In genomic region chr14:69876848-69877306, GRCh38 we compare ENCODE assay signal across 21 cellular contexts. TPM values are rescaled to one million over a fixed set of nuclear protein-coding genes. Genes with fewer than 3 reads are reported as not detected.
A peak's percentile ranks its signal among the peaks of the same experiment; 100 is the strongest.
DNase-seq lines count a peak whose midpoint lies in the region; ATAC-seq and TF ChIP-seq lines count a peak whose summit lies in the region.
"Had no signal": no experiment of that assay in that cellular context is flagged by ENCODE, and none has a peak within 500 bp of the region (broad histone marks: within the 10 kb centered on the region; RNA-seq: fewer than 3 reads in every experiment).

No MANE protein-coding gene starts in this region.

- H4K8ac ChIP-seq in neuronal stem cell (ENCODE audit: low read depth, low read length), result no peak overlapping the region

- no peak overlapping the region for H3K9ac ChIP-seq in neuronal stem cell (ENCODE audit: low read depth, low read length, poor library complexity)
- H3K9ac ChIP-seq: BLaER1 had no signal

- no peaks in the 10 kb centered on the region for H3K36me3 Mint-ChIP-seq in activated naive CD8-positive, alpha-beta T cell treated with anti-CD3 and anti-CD28 coated beads for 36 hours
- H3K36me3 Mint-ChIP-seq: stimulated activated effector memory CD8-positive, alpha-beta T cell treated with anti-CD3 and anti-CD28 coated beads, Interleukin-12 subunit alpha, Interleukin-12 subunit beta, amount 100 ng/mL, for 72 hours had no signal

- H3K4me1 Mint-ChIP-seq in activated naive CD8-positive, alpha-beta T cell treated with anti-CD3 and anti-CD28 coated beads for 36 hours, result peaks cover 4% of the 10 kb centered on the region

- H3K79me1 ChIP-seq in neuronal stem cell (ENCODE audit: low read depth, low read length), result peaks cover 7% of the 10 kb centered on the region

- no peak overlapping the region for H3K4me3 ChIP-seq in coronary artery
- H3K4me3 ChIP-seq in neuronal stem cell (ENCODE audit: low read length in 2 of 2), result no peak overlapping the region
- H3K4me3 ChIP-seq in HAP-1, result no peak overlapping the region
- H3K4me3 ChIP-seq: BLaER1, colonic mucosa, esophagus squamous epithelium had no signal

- in situ Hi-C loops in HAP-1 (cut with MboI; ENCODE audit: low sequenced_read_pairs), result no loop called here

- peak overlapping the region; percentile 8 for H2BK120ac ChIP-seq in neuronal stem cell (ENCODE audit: low read depth, low read length)

- peaks cover 3% of the 10 kb centered on the region for H3K9me3 Mint-ChIP-seq in activated naive CD8-positive, alpha-beta T cell treated with anti-CD3 and anti-CD28 coated beads for 36 hours
- H3K9me3 Mint-ChIP-seq: H9; stimulated activated effector memory CD8-positive, alpha-beta T cell treated with anti-CD3 and anti-CD28 coated beads, Interleukin-12 subunit alpha, Interleukin-12 subunit beta, amount 100 ng/mL, for 72 hours had no signal

- H3K4me3 Mint-ChIP-seq in activated naive CD8-positive, alpha-beta T cell treated with anti-CD3 and anti-CD28 coated beads for 36 hours, result no peak overlapping the region
- H3K4me3 Mint-ChIP-seq: H9; stimulated activated effector memory CD8-positive, alpha-beta T cell treated with anti-CD3 and anti-CD28 coated beads, Interleukin-12 subunit alpha, Interleukin-12 subunit beta, amount 100 ng/mL, for 72 hours had no signal

- H3K9me3 ChIP-seq in neuronal stem cell (replicated peaks in 1 of 2; ENCODE audit: control insufficient read depth in 2 of 2, insufficient read depth in 1 of 2, low read depth in 1 of 2, low read length in 2 of 2) (peaks cover 0 to 8% of the 10 kb centered on the region in 2 donors), HAP-1 (no peaks in the 10 kb centered on the region)
- H3K9me3 ChIP-seq: BLaER1, colonic mucosa, esophagus squamous epithelium, neutrophil had no signal

- H3K4me2 ChIP-seq in neuronal stem cell (ENCODE audit: insufficient read depth, low read length, poor library complexity, severe bottlenecking), result no peak overlapping the region
- H3K4me2 ChIP-seq: BLaER1 had no signal

- WGBS in neuronal stem cell (ENCODE audit: extremely low coverage in 2 of 2, insufficient read length in 2 of 2, insufficient replicate concordance in 1 of 2), 2 donors, result no CpG with 5 or more reads among the region's 3 CpGs

- DNase-seq in left ventricle myocardium superior, result no peak
- DNase-seq in Right ventricle myocardium inferior (ENCODE audit: missing footprints), result no peak
- DNase-seq in coronary artery (ENCODE audit: low spot score), result peak; percentile 62
- no peak for DNase-seq in neuronal stem cell (ENCODE audit: low spot score)
- no peak for DNase-seq in hypothalamus (lab: John Stamatoyannopoulos, UW)
- DNase-seq in HAP-1 (ENCODE audit: low spot score in 2 of 2), result no peak
- DNase-seq in germinal center (ENCODE audit: low spot score), result no peak
- no peak for DNase-seq in activated naive CD8-positive, alpha-beta T cell treated with anti-CD3 and anti-CD28 coated beads for 36 hours
- DNase-seq: activated CD4-positive, alpha-beta T cell treated with anti-CD3 and anti-CD28 coated beads for 4 hours; activated CD8-positive, alpha-beta memory T cell treated with anti-CD3 and anti-CD28 coated beads for 24 hours; activated gamma-delta T cell treated with Interleukin-2 at 50 U/mL for 16 hours; activated T-cell treated with anti-CD3 and anti-CD28 coated beads, Interleukin-2, amount 50 U/mL, for 1 hour; colonic mucosa; esophagus squamous epithelium; H9; islet precursor cell had no signal

- ATAC-seq in left ventricle myocardium superior (peak; percentile 30), Right ventricle myocardium inferior (no peak)
- ATAC-seq: stimulated activated effector memory CD8-positive, alpha-beta T cell treated with anti-CD3 and anti-CD28 coated beads, Interleukin-12 subunit alpha, Interleukin-12 subunit beta, amount 100 ng/mL, for 72 hours had no signal

- TF ChIP-seq CTCF in coronary artery (IDR thresholded peaks at IDR 0.05), result no peak

- no peak overlapping the region for H3K14ac ChIP-seq in neuronal stem cell (ENCODE audit: low read length)

- peak overlapping the region; percentile 47 for H4K91ac ChIP-seq in neuronal stem cell (ENCODE audit: low read depth, low read length, poor library complexity)

- H2BK12ac ChIP-seq in neuronal stem cell (ENCODE audit: low read length), result peak overlapping the region; percentile 69

- H3K27ac Mint-ChIP-seq in activated naive CD8-positive, alpha-beta T cell treated with anti-CD3 and anti-CD28 coated beads for 36 hours, result no peak overlapping the region
- H3K27ac Mint-ChIP-seq: H9; stimulated activated effector memory CD8-positive, alpha-beta T cell treated with anti-CD3 and anti-CD28 coated beads, Interleukin-12 subunit alpha, Interleukin-12 subunit beta, amount 100 ng/mL, for 72 hours had no signal

- no peak overlapping the region for H2AFZ ChIP-seq in neuronal stem cell (ENCODE audit: low read length)

- H3K18ac ChIP-seq in neuronal stem cell (ENCODE audit: low read length), result peak overlapping the region; percentile 20

- H3K27ac ChIP-seq in coronary artery (peak overlapping the region in 1 of 2 donors; percentile 60), neuronal stem cell (replicated peaks; ENCODE audit: low read length) (no peak overlapping the region)
- H3K27ac ChIP-seq: BLaER1, brain microvascular endothelial cell, colonic mucosa, esophagus squamous epithelium, neutrophil had no signal

- intact Hi-C loops in left ventricle myocardium superior (cut with micrococcal nuclease) (no loop called here), Right ventricle myocardium inferior (cut with DNase I) (loop anchor here (10.0 kb wide), 1 partner anchor 138 kb away; no protein-coding TSS in a partner anchor)

- H2BK5ac ChIP-seq in neuronal stem cell (ENCODE audit: low read length), result peak overlapping the region; percentile 43

- peak overlapping the region; percentile 35 for H2AK5ac ChIP-seq in neuronal stem cell (ENCODE audit: low read depth, low read length)

- H3K27me3 ChIP-seq in neuronal stem cell (ENCODE audit: control insufficient read depth in 3 of 3, insufficient read depth in 3 of 3, low read depth in 1 of 3, low read length in 3 of 3), result no peaks in the 10 kb centered on the region
- H3K27me3 ChIP-seq in HAP-1 (ENCODE audit: low read depth), result peaks cover 30% of the 10 kb centered on the region

- H3K36me3 ChIP-seq in neuronal stem cell (replicated peaks in 1 of 2; ENCODE audit: control insufficient read depth in 2 of 2, insufficient read depth in 2 of 2, low read length in 2 of 2), result no peaks in the 10 kb centered on the region
- H3K36me3 ChIP-seq in HAP-1 (replicated peaks), result no peaks in the 10 kb centered on the region
- H3K36me3 ChIP-seq: BLaER1, brain microvascular endothelial cell, colonic mucosa, esophagus squamous epithelium, neutrophil had no signal

- peaks cover 10 to 12% of the 10 kb centered on the region in 2 donors for H3K4me1 ChIP-seq in neuronal stem cell (ENCODE audit: control insufficient read depth in 2 of 2, insufficient read depth in 1 of 2, low read depth in 1 of 2, low read length in 2 of 2)
- no peaks in the 10 kb centered on the region for H3K4me1 ChIP-seq in HAP-1
- H3K4me1 ChIP-seq: colonic mucosa had no signal

- no peak overlapping the region for H3K4ac ChIP-seq in neuronal stem cell (ENCODE audit: low read length)

- no peak overlapping the region for H3K23ac ChIP-seq in neuronal stem cell (ENCODE audit: low read depth, low read length, poor library complexity)

- peaks cover 42% of the 10 kb centered on the region for H3K27me3 Mint-ChIP-seq in activated naive CD8-positive, alpha-beta T cell treated with anti-CD3 and anti-CD28 coated beads for 36 hours

- no peak overlapping the region for H2BK15ac ChIP-seq in neuronal stem cell (ENCODE audit: low read length)

RNA-seq across cellular contexts. Expression of gene SMOC1, which starts 2.3 kb away (rescaled TPM):
- total RNA-seq in left ventricle myocardium superior (0.45 TPM), Right ventricle myocardium inferior (1.2 TPM)
- 180 TPM for polyA plus RNA-seq in neuronal stem cell (2013, experiment 1 of 2)
- 179 TPM for polyA plus RNA-seq in neuronal stem cell (2013, experiment 2 of 2)
- not detected for total RNA-seq in activated naive CD8-positive, alpha-beta T cell treated with anti-CD3 and anti-CD28 coated beads for 36 hours
- total RNA-seq: T-helper 2 cell treated with Interferon-gamma antibody and Interleukin-4, amounts not matched to agents 100 ng/mL and 5 ng/mL, for 36 hours had no signal
